Comparison of ENCODE assay signal across 8 cellular contexts in the genomic region with DNA sequence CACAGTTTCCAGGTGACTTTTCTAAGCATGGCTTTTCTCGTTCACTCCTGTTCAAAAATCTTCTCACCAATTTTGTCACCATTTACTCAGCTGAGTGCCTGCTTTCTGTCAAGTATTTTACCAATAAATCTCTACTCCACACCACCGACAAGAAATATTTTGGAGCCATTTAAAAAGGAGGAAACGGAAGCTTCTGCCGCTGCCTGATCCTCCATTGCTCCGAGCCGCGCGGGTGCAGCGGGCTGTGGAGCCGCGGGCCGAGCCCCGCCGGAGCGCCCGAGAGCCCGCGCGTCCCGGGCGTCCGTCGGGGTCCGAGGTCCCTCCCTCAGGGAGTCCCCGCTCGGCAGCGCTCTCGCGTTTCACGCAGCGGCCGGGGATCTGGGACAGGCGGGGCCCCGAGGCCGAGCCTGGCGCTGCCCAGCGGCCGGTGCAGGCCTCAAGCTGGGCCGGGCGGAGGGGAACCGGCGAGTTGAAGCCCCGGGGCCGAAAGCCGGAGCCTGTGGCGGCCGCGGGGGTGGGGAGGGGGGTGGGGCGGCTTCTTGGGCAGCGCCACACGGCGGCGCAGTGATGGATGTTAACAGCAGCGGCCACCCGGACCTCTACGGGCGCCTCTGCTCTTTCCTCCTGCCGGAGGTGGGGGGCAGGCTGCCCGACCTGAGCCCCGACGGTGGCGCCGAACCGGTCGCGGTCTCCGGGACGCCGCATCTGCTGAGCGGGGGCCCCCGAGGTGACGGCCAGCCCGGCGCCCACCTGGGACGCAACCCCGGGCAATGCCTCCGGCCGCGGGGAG. TPM values are rescaled to one million over a fixed set of nuclear protein-coding genes. Genes with fewer than 3 reads are reported as not detected.
DNase-seq lines count a peak whose midpoint lies in the region; ATAC-seq and TF ChIP-seq lines count a peak whose summit lies in the region.

No MANE protein-coding gene starts in this region.

- peak overlapping the region; percentile 91 for H3K4me3 ChIP-seq in HFF-Myc (replicated peaks; ENCODE audit: low read depth, low read length)
- H3K4me3 ChIP-seq in fibroblast of villous mesenchyme (ENCODE audit: low read depth, low read length), result peak overlapping the region; percentile 70

- peak; percentile 7 for TF ChIP-seq CTCF in HFF-Myc (IDR thresholded peaks at IDR 0.05; ENCODE audit: low read depth, low read length, missing control alignments)
- peak; percentile 24 for TF ChIP-seq CTCF in fibroblast of villous mesenchyme (IDR thresholded peaks at IDR 0.05; ENCODE audit: insufficient read depth, low read depth, low read length)
- TF ChIP-seq CTCF in natural killer cell (IDR thresholded peaks at IDR 0.05), result peak; percentile 55
- peak; percentile 55 for TF ChIP-seq CTCF in type B pancreatic cell (conservative IDR thresholded peaks at IDR 0.05)

- intact Hi-C loops in natural killer cell (cut with micrococcal nuclease), result loop anchor here (1.0 to 10.0 kb wide), 3 partner anchors 97 to 646 kb away; partner anchors contain the start of genes BORCS5 and MANSC1

- peaks cover 0 to 7% of the 10 kb centered on the region in 2 donors for H3K27me3 Mint-ChIP-seq in natural killer cell (ENCODE audit: low read depth in 2 of 2)
- peaks cover 7% of the 10 kb centered on the region for H3K27me3 Mint-ChIP-seq in type B pancreatic cell

- H3K27ac Mint-ChIP-seq in natural killer cell, result peak overlapping the region; percentile 78 to 89
- H3K27ac Mint-ChIP-seq in type B pancreatic cell, result peak overlapping the region; percentile 92

- H3K4me1 Mint-ChIP-seq in natural killer cell (peaks cover 24 to 46% of the 10 kb centered on the region in 2 donors), type B pancreatic cell (ENCODE audit: unreplicated experiment) (peaks cover 17% of the 10 kb centered on the region)

- H3K9me3 Mint-ChIP-seq in natural killer cell (no peaks in the 10 kb centered on the region), type B pancreatic cell (no peaks in the 10 kb centered on the region)

- H3K36me3 Mint-ChIP-seq in natural killer cell (no peaks in the 10 kb centered on the region), type B pancreatic cell (peaks cover 31% of the 10 kb centered on the region)

- DNase-seq in DMS114 treated with DMSO at 0.1 percent for 48 hours (lab: John Stamatoyannopoulos, UW; ENCODE audit: unreplicated experiment), result peak; percentile 48
- DNase-seq in HFF-Myc (ENCODE audit: extremely low read depth, low read depth), result no peak
- DNase-seq in OCI-M1 (lab: John Stamatoyannopoulos, UW), result peak; percentile 72
- DNase-seq in activated gamma-delta T cell treated with anti-CD3 and anti-CD28 coated beads, Interleukin-2, amount 50 U/mL, for 16 hours (ENCODE audit: low read depth), result peak; percentile 3
- peak; percentile 51 for DNase-seq in fibroblast of villous mesenchyme (ENCODE audit: low read depth)
- DNase-seq in natural killer cell, result peak; percentile 52
- DNase-seq in type B pancreatic cell (ENCODE audit: extremely low spot score, unreplicated experiment), result peak; percentile 72
- DNase-seq in cortex of kidney (lab: John Stamatoyannopoulos, UW), result no peak

- ATAC-seq in natural killer cell, result peak; percentile 7 to 25 (median 15)

- H3K4me3 Mint-ChIP-seq in natural killer cell (peak overlapping the region; percentile 92), type B pancreatic cell (peak overlapping the region; percentile 96)

RNA-seq across cellular contexts. Expression of gene HEBP1, which starts 1.1 kb away (rescaled TPM):
- 12.2 and 19.9 TPM in 2 replicates for total RNA-seq in fibroblast of villous mesenchyme
- total RNA-seq in natural killer cell, result 10 to 100 TPM; 10.8 to 13.5 (median 11.9) TPM
- total RNA-seq in type B pancreatic cell (ENCODE audit: low replicate concordance), result 66.4 and 146 TPM in 2 replicates

RNA-seq across cellular contexts. Expression of gene FAM234B, which starts 43.1 kb away (rescaled TPM):
- total RNA-seq in fibroblast of villous mesenchyme, result 5.8 and 10.8 TPM in 2 replicates
- total RNA-seq in natural killer cell, result 1 to 10 TPM; 5.5 to 8.7 (median 6.6) TPM
- 11.9 and 20.5 TPM in 2 replicates for total RNA-seq in type B pancreatic cell (ENCODE audit: low replicate concordance)

RNA-seq across cellular contexts. Expression of gene GPRC5D, which starts 49.2 kb away (rescaled TPM):
- not detected in 2 replicates for total RNA-seq in fibroblast of villous mesenchyme
- total RNA-seq in natural killer cell, result 1 to 10 TPM in 1 of 3 donors, not detected in 2; 5.5 TPM
- total RNA-seq in type B pancreatic cell (ENCODE audit: low replicate concordance), result 5.5 TPM in 1 of 2 replicates, not detected in the other

Comparison
In these comparisons a context has a peak if more than half of its experiments do, and no peak if none do; other contexts are left out.
1. DNase-seq: peak in DMS114 treated with DMSO at 0.1 percent for 48 hours (single experiment), OCI-M1 (single experiment), activated gamma-delta T cell treated with anti-CD3 and anti-CD28 coated beads, Interleukin-2, amount 50 U/mL, for 16 hours (single experiment), fibroblast of villous mesenchyme (single experiment), natural killer cell (single experiment) and type B pancreatic cell (single experiment); none in HFF-Myc (single experiment) and cortex of kidney (single experiment).
2. Peak in every context shown above with its lines, with median percentiles within 50 percentile points of each other: CTCF ChIP-seq.